Comparison of ENCODE assay signal across 1 cellular context in genomic region chr22:38404419-38404818, GRCh38.
TF ChIP-seq lines count a peak whose summit lies in the region.

No MANE protein-coding gene starts in this region.

TF ChIP-seq in HepG2, 621 proteins besides CTCF, POLR2A, EP300 and RAD21 (continued from another document):
- TF ChIP-seq RERE (CRISPR knock-in tag; IDR thresholded peaks at IDR 0.05; ENCODE audit: low read depth) (no peak), SSRP1 (CRISPR knock-in tag; IDR thresholded peaks at IDR 0.05) (no peak)
